In genomic region chr2:128279786-128280701, GRCh38 we compare ENCODE assay signal across 9 cellular contexts. TPM values are rescaled to one million over a fixed set of nuclear protein-coding genes. Genes with fewer than 3 reads are reported as not detected.
DNase-seq lines count a peak whose midpoint lies in the region; ATAC-seq and TF ChIP-seq lines count a peak whose summit lies in the region.
"Had no signal": no experiment of that assay in that cellular context is flagged by ENCODE, and none has a peak within 500 bp of the region (broad histone marks: within the 10 kb centered on the region; RNA-seq: fewer than 3 reads in every experiment).

No MANE protein-coding gene starts in this region.

- no peaks in the 10 kb centered on the region for H3K27me3 ChIP-seq in right cardiac atrium (ENCODE audit: control insufficient read depth, insufficient read depth)

- no peak for TF ChIP-seq CTCF in RWPE1 (conservative IDR thresholded peaks at IDR 0.05; ENCODE audit: low read depth)
- TF ChIP-seq CTCF in GM10248 (IDR thresholded peaks at IDR 0.05; ENCODE audit: control extremely low read depth, extremely low read depth, low read depth, missing control alignments), result no peak

- no peak overlapping the region for H3K4me3 ChIP-seq in right cardiac atrium (ENCODE audit: low read length)

- CTCF ChIA-PET in RWPE1 (lab: Yijun Ruan, JAX) (interaction anchor here (0.6 to 1.0 kb wide), 4 partner anchors 25 to 978 kb away, joined by 3 to 6 read pairs (median 4); no protein-coding TSS in a partner anchor), GM10248 (lab: Yijun Ruan, JAX) (no interaction called here)

- intact Hi-C loops in right cardiac atrium (cut with DNase I), result no loop called here
- intact Hi-C loops in posterior cingulate gyrus (cut with DNase I), result no loop called here

- peaks cover 20% of the 10 kb centered on the region for H3K4me1 ChIP-seq in right cardiac atrium (ENCODE audit: control insufficient read depth, insufficient read depth, low read length)

- WGBS in right cardiac atrium, result 69% methylated on average over 23 of the region's 23 CpGs

- H3K27ac ChIP-seq in RWPE1, result peak overlapping the region; percentile 52
- no peak overlapping the region for H3K27ac ChIP-seq in right cardiac atrium (ENCODE audit: low read length)
- H3K27ac ChIP-seq: neutrophil had no signal

- POLR2A ChIA-PET in RWPE1 (lab: Yijun Ruan, JAX; ENCODE audit: low non-redundant PET), result no interaction called here
- POLR2A ChIA-PET in GM10248 (lab: Yijun Ruan, JAX), result no interaction called here

- peak; percentile 3 to 38 for ATAC-seq in right cardiac atrium
- ATAC-seq in GM18909 (IDR thresholded peaks at IDR 0.05; ENCODE audit: poor library complexity, unreplicated experiment), result no peak

- DNase-seq in GF-D8 (lab: John Stamatoyannopoulos, UW) (peak; percentile 42), RWPE1 (ENCODE audit: low spot score) (no peak), right cardiac atrium (peak; percentile 27 to 80 (median 77)), posterior cingulate gyrus (peak in 8 of 10 donors; percentile 6 to 86 (median 28)), foreskin melanocyte (no peak), GM10248 (ENCODE audit: extremely low spot score) (no peak)
- DNase-seq: NCI-H146 had no signal

- no peaks in the 10 kb centered on the region for H3K9me3 ChIP-seq in right cardiac atrium (ENCODE audit: control insufficient read depth, low read length)
- H3K9me3 ChIP-seq: neutrophil had no signal

RNA-seq across cellular contexts. Expression of gene HS6ST1, which starts 38.6 kb away (rescaled TPM):
- total RNA-seq in right cardiac atrium, result 10 to 100 TPM; 13.3 to 28.4 (median 21.1) TPM
- 19.8 TPM for polyA plus RNA-seq in right cardiac atrium

Comparison
In these comparisons a context has a peak if more than half of its experiments do, and no peak if none do; other contexts are left out.
1. DNase-seq: peak in GF-D8 (single experiment), right cardiac atrium (3 of 3) and posterior cingulate gyrus (8 of 10); none in RWPE1 (single experiment), foreskin melanocyte (single experiment) and GM10248 (single experiment).